ENCODE assay signal across 14 cellular contexts in genomic region chr1:170253180-170253579, GRCh38.
"Had no signal": no experiment of that assay in that cellular context is flagged by ENCODE, and none has a peak within 500 bp of the region (broad histone marks: within the 10 kb centered on the region; RNA-seq: fewer than 3 reads in every experiment).

No MANE protein-coding gene starts in this region.

- H3K27ac ChIP-seq: cardiac muscle cell, esophagus muscularis mucosa, ovary, right lobe of liver, upper lobe of right lung, WERI-Rb-1 had no signal

- DNase-seq: activated CD4-positive, alpha-beta T cell treated with anti-CD3 and anti-CD28 coated beads for 1 hour; activated naive CD4-positive, alpha-beta T cell treated with Interleukin-2 at 50 U/mL for 16 hours; activated naive CD8-positive, alpha-beta T cell treated with anti-CD3 and anti-CD28 coated beads, Interleukin-2, amount 10 ng/mL, durations not matched to agents 7 days and 5 days; activated T-cell treated with anti-CD3 and anti-CD28 coated beads for 4 hours; effector CD8-positive, alpha-beta T cell; left ventricle myocardium superior; ovary; right lobe of liver; stimulated activated CD4-positive, alpha-beta T cell treated with anti-CD3 and anti-CD28 coated beads, Interleukin-4, amount 100 ng/mL, for 1 hour; upper lobe of right lung; WERI-Rb-1 had no signal

- ATAC-seq: left ventricle myocardium superior, right lobe of liver, upper lobe of right lung had no signal

- H3K4me2 ChIP-seq: smooth muscle cell had no signal

- H3K4me3 ChIP-seq: cardiac muscle cell, esophagus muscularis mucosa, ovary, right lobe of liver, smooth muscle cell, upper lobe of right lung had no signal

- H3K36me3 ChIP-seq: cardiac muscle cell, esophagus muscularis mucosa, ovary, right lobe of liver, upper lobe of right lung, WERI-Rb-1 had no signal

- H3K27me3 ChIP-seq: cardiac muscle cell, esophagus muscularis mucosa, ovary, right lobe of liver, upper lobe of right lung had no signal

- H3K9me3 ChIP-seq: ovary, right lobe of liver, upper lobe of right lung had no signal

- H3K4me1 ChIP-seq: esophagus muscularis mucosa, right lobe of liver, upper lobe of right lung had no signal
